32 cellular contexts compared by ENCODE assay signal in the genomic region with DNA sequence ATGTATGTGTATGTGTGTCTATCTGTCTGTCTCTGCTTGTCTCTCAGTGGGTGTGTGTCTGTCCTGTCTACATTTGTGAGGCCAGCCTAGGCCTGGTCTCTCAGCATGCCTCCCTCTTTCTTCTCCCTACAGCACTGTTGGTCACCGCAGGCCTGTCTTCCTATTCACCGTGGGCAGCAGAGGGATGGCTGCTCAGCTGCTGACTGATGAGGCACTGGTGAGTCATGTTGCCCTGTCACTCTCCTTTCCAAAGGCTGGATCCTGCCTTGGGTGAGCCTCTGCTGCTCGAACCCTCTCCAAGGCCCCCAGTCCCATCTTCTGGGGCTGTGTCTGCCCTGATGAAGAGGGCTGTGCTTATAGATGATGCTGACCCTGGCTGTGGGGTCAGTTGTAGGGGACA. TPM values are rescaled to one million over a fixed set of nuclear protein-coding genes. Genes with fewer than 3 reads are reported as not detected.
DNase-seq lines count a peak whose midpoint lies in the region; ATAC-seq, FAIRE-seq and TF ChIP-seq lines count a peak whose summit lies in the region.
"Had no signal": no experiment of that assay in that cellular context is flagged by ENCODE, and none has a peak within 500 bp of the region (broad histone marks: within the 10 kb centered on the region; RNA-seq: fewer than 3 reads in every experiment).

No MANE protein-coding gene starts in this region.

- H2AFZ ChIP-seq in HepG2 (ENCODE audit: low read length): no peak overlapping the region
- H2AFZ ChIP-seq: parathyroid adenoma had no signal

- POLR2A ChIA-PET in HepG2 (lab: Yijun Ruan, JAX): no interaction called here

- no peaks in the 10 kb centered on the region for H3K4me1 Mint-ChIP-seq in type B pancreatic cell (ENCODE audit: unreplicated experiment)

- no peaks in the 10 kb centered on the region for H3K27me3 Mint-ChIP-seq in type B pancreatic cell
- H3K27me3 Mint-ChIP-seq: activated CD4-positive, alpha-beta memory T cell treated with anti-CD3 and anti-CD28 coated beads, Interleukin-2, amount 10 ng/mL, durations not matched to agents 7 days and 5 days; activated T-helper 17 cell treated with anti-CD3 and anti-CD28 coated beads, Interleukin-2, amount 50 U/mL, for 72 hours; CD4-positive, alpha-beta memory T cell; IgD-negative memory B cell; stimulated activated naive B cell treated with anti-CD40 and anti-IgM and Interleukin-4, amounts not matched to agents 10 μg/mL and 1 μg/mL and 100 μg/mL, for 72 hours had no signal

- no peaks in the 10 kb centered on the region for H3K27me3 ChIP-seq in liver (ENCODE audit: control insufficient read depth in 4 of 4, insufficient read depth in 4 of 4, low read length in 3 of 4)
- no peaks in the 10 kb centered on the region for H3K27me3 ChIP-seq in HepG2 (ENCODE audit: control insufficient read depth in 1 of 2, insufficient read depth in 2 of 2, low read length in 2 of 2)
- H3K27me3 ChIP-seq in prostate gland (replicated peaks; ENCODE audit: insufficient read depth): no peaks in the 10 kb centered on the region
- H3K27me3 ChIP-seq: heart right ventricle, right lobe of liver, suprapubic skin had no signal

- TF ChIP-seq EP300 in HepG2 (IDR thresholded peaks at IDR 0.05; ENCODE audit: low read depth in 2 of 2, low read length in 2 of 2) (no peak), HepG2 (CRISPR knock-in tag; IDR thresholded peaks at IDR 0.05; ENCODE audit: borderline replicate concordance) (no peak)

- intact Hi-C loops in HepG2 (cut with micrococcal nuclease; ENCODE audit: unreplicated experiment): no loop called here
- intact Hi-C loops in prostate gland (cut with DNase I): no loop called here

- H3K79me2 ChIP-seq in HepG2 (ENCODE audit: insufficient read depth, low read length): no peaks in the 10 kb centered on the region

- TF ChIP-seq RAD21 in liver (IDR thresholded peaks at IDR 0.05) (no peak), HepG2 (CRISPR knock-in tag; IDR thresholded peaks at IDR 0.05) (no peak)

- no peak overlapping the region for H3K27ac ChIP-seq in liver (ENCODE audit: low read depth in 1 of 2, low read length in 2 of 2)
- no peak overlapping the region for H3K27ac ChIP-seq in HepG2 (ENCODE audit: extremely low read length, insufficient read depth, low read length)
- H3K27ac ChIP-seq in prostate gland: no peak overlapping the region
- H3K27ac ChIP-seq: heart right ventricle, parathyroid adenoma, right lobe of liver, suprapubic skin had no signal

- no peaks in the 10 kb centered on the region for H3K4me1 ChIP-seq in liver (ENCODE audit: control insufficient read depth in 4 of 4, insufficient read depth in 4 of 4, low read length in 3 of 4)
- H3K4me1 ChIP-seq in HepG2 (ENCODE audit: insufficient read depth, low read length): peaks cover 3% of the 10 kb centered on the region
- H3K4me1 ChIP-seq in prostate gland (replicated peaks): no peaks in the 10 kb centered on the region
- H3K4me1 ChIP-seq: parathyroid adenoma, right lobe of liver had no signal

- DNase-seq in HepG2 (ENCODE audit: low spot score): no peak
- peak; percentile 26 to 42 for DNase-seq in SW 1271 (lab: John Stamatoyannopoulos, UW)
- peak; percentile 7 for DNase-seq in fibroblast of mammary gland (ENCODE audit: low read depth)
- DNase-seq in activated CD4-positive, CD25-positive, alpha-beta regulatory T cell treated with anti-CD3 and anti-CD28 coated beads, Interleukin-2, amount 50 U/mL, for 72 hours: no peak
- DNase-seq in type B pancreatic cell (ENCODE audit: extremely low spot score, unreplicated experiment): no peak
- DNase-seq in prostate gland (ENCODE audit: low spot score): no peak
- no peak for DNase-seq in stimulated activated CD4-positive, alpha-beta T cell treated with anti-CD3 and anti-CD28 coated beads, Interleukin-4, amount 100 ng/mL, for 4 hours
- DNase-seq: 8988T; activated CD4-positive, alpha-beta memory T cell treated with anti-CD3 and anti-CD28 coated beads, Interleukin-2, amount 10 ng/mL, durations not matched to agents 7 days and 5 days; activated CD8-positive, alpha-beta memory T cell treated with anti-CD3 and anti-CD28 coated beads, Interleukin-2, amount 50 U/mL, for 48 hours; CD4-positive, alpha-beta memory T cell; DMS 273 treated with DMSO at 0.1 percent for 48 hours; GOT3; heart right ventricle; kidney glomerular epithelial cell; MM.1S; NCI-H1417 treated with DMSO at 0.1 percent for 48 hours; NCI-H2081 treated with DMSO at 0.1 percent for 48 hours; NCI-H345; NCI-H774; right lobe of liver; stimulated activated naive B cell treated with anti-CD40 and anti-IgM and Interleukin-4, amounts not matched to agents 10 μg/mL and 1 μg/mL and 100 μg/mL, for 72 hours had no signal

- H3K9ac ChIP-seq in liver (ENCODE audit: low read depth in 1 of 2, low read length in 2 of 2) (no peak overlapping the region), HepG2 (ENCODE audit: insufficient read depth, low read depth, low read length) (no peak overlapping the region)
- H3K9ac ChIP-seq: parathyroid adenoma had no signal

- whole genome bisulfite sequencing in liver: 93% methylated on average over 3 of the region's 3 CpGs
- WGBS in HepG2 (ENCODE audit: low lambda C conversion rate): 93% methylated on average over 3 of the region's 3 CpGs
- WGBS in prostate gland: 95% methylated on average over 3 of the region's 3 CpGs

- no peak for FAIRE-seq in HepG2 (lab: Jason Lieb, UNC)

- TF ChIP-seq POLR2A in HepG2 (IDR thresholded peaks at IDR 0.05; ENCODE audit: insufficient read depth in 1 of 2, low read depth in 2 of 2, low read length in 2 of 2) (no peak), prostate gland (IDR thresholded peaks at IDR 0.05) (no peak)

- no peak overlapping the region for H3K4me2 ChIP-seq in HepG2 (ENCODE audit: low read depth, low read length)

- H3K36me3 ChIP-seq in liver (ENCODE audit: control insufficient read depth in 4 of 4, insufficient read depth in 3 of 4, low read depth in 1 of 4, low read length in 3 of 4) (peaks cover 1 to 16% (median 5%) of the 10 kb centered on the region in 4 donors), HepG2 (replicated peaks in 1 of 2; ENCODE audit: control insufficient read depth in 1 of 2, insufficient read depth in 2 of 2, low read length in 2 of 2) (peaks cover 2 to 3% of the 10 kb centered on the region in 2 experiments; a peak in 3 of 5 replicates), prostate gland (no peaks in the 10 kb centered on the region)

- peaks cover 65% of the 10 kb centered on the region for H3K36me3 Mint-ChIP-seq in type B pancreatic cell

- no peak for ATAC-seq in HepG2
- ATAC-seq: activated CD4-positive, CD25-positive, alpha-beta regulatory T cell treated with anti-CD3 and anti-CD28 coated beads, Interleukin-2, amount 50 U/mL, for 24 hours; activated naive CD4-positive, alpha-beta T cell treated with anti-CD3 and anti-CD28 coated beads, Interleukin-2, amount 50 U/mL, for 72 hours; activated T-helper 17 cell treated with anti-CD3 and anti-CD28 coated beads, Interleukin-2, amount 50 U/mL, for 72 hours; heart right ventricle; right lobe of liver; stimulated activated naive B cell treated with anti-CD40 and anti-IgM and Interleukin-4, amounts not matched to agents 10 μg/mL and 1 μg/mL and 100 μg/mL, for 72 hours had no signal

- H3K4me3 ChIP-seq in liver (ENCODE audit: low read depth in 1 of 3, low read length in 3 of 3) (peak overlapping the region in 2 of 3 donors; percentile 47 to 56), HepG2 (replicated peaks in 1 of 3; ENCODE audit: insufficient read depth in 1 of 3, low read depth in 2 of 3, low read length in 3 of 3) (no peak overlapping the region), fibroblast of mammary gland (ENCODE audit: control insufficient read depth, low read depth, low read length) (no peak overlapping the region), prostate gland (no peak overlapping the region)
- H3K4me3 ChIP-seq: heart right ventricle, lung, right lobe of liver, suprapubic skin had no signal

- in situ Hi-C loops in HepG2 (cut with HindIII; ENCODE audit: extremely low pct_ligation_motif_present, low pct_unique_long_range_greater_than_20kb): no loop called here

- TF ChIP-seq CTCF in liver (IDR thresholded peaks at IDR 0.05; ENCODE audit: low read depth, low read length, missing input control): no peak
- TF ChIP-seq CTCF in HepG2 (CRISPR knock-in tag; IDR thresholded peaks at IDR 0.05): no peak
- no peak for TF ChIP-seq CTCF in fibroblast of mammary gland (conservative IDR thresholded peaks at IDR 0.05; ENCODE audit: control insufficient read depth, insufficient read depth, low read depth, low read length)
- TF ChIP-seq CTCF in type B pancreatic cell (conservative IDR thresholded peaks at IDR 0.05): no peak
- no peak for TF ChIP-seq CTCF in prostate gland (IDR thresholded peaks at IDR 0.05)

- peaks cover 27% of the 10 kb centered on the region for H3K9me3 Mint-ChIP-seq in type B pancreatic cell

- CTCF ChIA-PET in HepG2 (lab: Yijun Ruan, JAX; ENCODE audit: low intra/inter-chr PET ratio, low total read pairs): no interaction called here

- no peak overlapping the region for H3K4me3 Mint-ChIP-seq in type B pancreatic cell
- H3K4me3 Mint-ChIP-seq: activated CD4-positive, alpha-beta memory T cell treated with anti-CD3 and anti-CD28 coated beads, Interleukin-2, amount 10 ng/mL, durations not matched to agents 7 days and 5 days; activated T-helper 17 cell treated with anti-CD3 and anti-CD28 coated beads, Interleukin-2, amount 50 U/mL, for 72 hours; stimulated activated naive B cell treated with anti-CD40 and anti-IgM and Interleukin-4, amounts not matched to agents 10 μg/mL and 1 μg/mL and 100 μg/mL, for 72 hours; T-helper 1 cell treated with Interleukin-12 subunit alpha and Interleukin-12 subunit beta and Interleukin-4 antibody, amounts not matched to agents 30 μg/mL and 1 μg/mL, for 36 hours had no signal

- no peaks in the 10 kb centered on the region for H4K20me1 ChIP-seq in HepG2 (ENCODE audit: insufficient read depth, low read length)

- H3K27ac Mint-ChIP-seq in type B pancreatic cell: no peak overlapping the region
- H3K27ac Mint-ChIP-seq: activated CD4-positive, alpha-beta memory T cell treated with anti-CD3 and anti-CD28 coated beads, Interleukin-2, amount 10 ng/mL, durations not matched to agents 7 days and 5 days; activated naive CD4-positive, alpha-beta T cell treated with anti-CD3 and anti-CD28 coated beads, Interleukin-2, amount 50 U/mL, for 72 hours; activated T-helper 17 cell treated with anti-CD3 and anti-CD28 coated beads, Interleukin-2, amount 50 U/mL, for 72 hours; CD4-positive, alpha-beta memory T cell; IgD-negative memory B cell; stimulated activated naive B cell treated with anti-CD40 and anti-IgM and Interleukin-4, amounts not matched to agents 10 μg/mL and 1 μg/mL and 100 μg/mL, for 72 hours; T-helper 1 cell treated with Interleukin-12 subunit alpha and Interleukin-12 subunit beta and Interleukin-4 antibody, amounts not matched to agents 30 μg/mL and 1 μg/mL, for 36 hours had no signal

- H3K9me3 ChIP-seq in liver (ENCODE audit: control insufficient read depth in 4 of 4, low read length in 3 of 4): peaks cover 21 to 55% (median 38%) of the 10 kb centered on the region in 4 donors
- H3K9me3 ChIP-seq in HepG2 (ENCODE audit: low read length): peaks cover 28% of the 10 kb centered on the region
- no peaks in the 10 kb centered on the region for H3K9me3 ChIP-seq in prostate gland

- no TSS peak for BruUV-seq in HepG2 (replicated peaks; lab: Mats Ljungman, UMichigan)

RNA-seq across cellular contexts. Expression of a gene that starts 6.3 kb away (rescaled TPM):
- total RNA-seq in liver (1 to 10 TPM; 2.2 to 3.4 TPM), HepG2 (2016; rRNA removed; fragmentation: Illumina TruSeq; extraction: Trizol) (4.4 and 5.8 TPM in 2 replicates), type B pancreatic cell (ENCODE audit: low replicate concordance) (10.4 and 15.8 TPM in 2 replicates), prostate gland (10 to 100 TPM; 10.3 to 19.7 TPM)
- polyA plus RNA-seq in liver (1 to 10 TPM in 1 of 2 donors, under 1 TPM in 1; 0.46 to 1.4 TPM), HepG2 (2011; rRNA removed) (2.2 and 3.2 TPM in 2 replicates)
- total RNA-seq in HepG2 (2016; cell fraction: cytosol; rRNA removed; fragmentation: Illumina TruSeq; extraction: Trizol; ENCODE audit: low read depth): 2.2 and 3.3 TPM in 2 replicates
- 4.4 and 4.6 TPM in 2 replicates for total RNA-seq in HepG2 (2016; cell fraction: insoluble cytoplasmic fraction; rRNA removed; fragmentation: Illumina TruSeq; extraction: Trizol)
- 6.2 and 6.5 TPM in 2 replicates for total RNA-seq in HepG2 (2016; cell fraction: membrane; rRNA removed; fragmentation: Illumina TruSeq; extraction: Trizol)
- 3.7 and 4.3 TPM in 2 replicates for total RNA-seq in HepG2 (2016; cell fraction: nucleus; rRNA removed; fragmentation: Illumina TruSeq; extraction: Trizol)
- 2.3 and 2.8 TPM in 2 replicates for polyA plus RNA-seq in HepG2 (2011; cell fraction: cytosol; rRNA removed)
- polyA plus RNA-seq in HepG2 (2011; cell fraction: nucleus; rRNA removed): 4.6 and 4.7 TPM in 2 replicates
- 1.5 and 2.0 TPM in 2 replicates for polyA plus RNA-seq in HepG2 (2012)
- 2.9 and 3.4 TPM in 2 replicates for polyA plus RNA-seq in HepG2 (2016; cell fraction: cytosol; fragmentation: Illumina TruSeq; extraction: Trizol; ENCODE audit: low read depth)
- 3.5 and 3.9 TPM in 2 replicates for polyA plus RNA-seq in HepG2 (2016; cell fraction: insoluble cytoplasmic fraction; fragmentation: Illumina TruSeq; extraction: Trizol; ENCODE audit: low read depth)
- polyA plus RNA-seq in HepG2 (2016; cell fraction: membrane; fragmentation: Illumina TruSeq; extraction: Trizol; ENCODE audit: low read depth): 4.7 and 4.8 TPM in 2 replicates
- 3.1 and 3.3 TPM in 2 replicates for polyA plus RNA-seq in HepG2 (2016; cell fraction: nucleus; fragmentation: Illumina TruSeq; extraction: Trizol; ENCODE audit: insufficient read depth, low read depth)
- polyA minus RNA-seq in HepG2 (2011; rRNA and poly(A)+ RNA removed; ENCODE audit: low replicate concordance): 4.3 and 8.0 TPM in 2 replicates
- 1.8 and 2.3 TPM in 2 replicates for polyA minus RNA-seq in HepG2 (2011; cell fraction: cytosol; rRNA and poly(A)+ RNA removed)
- 8.1 and 9.6 TPM in 2 replicates for polyA minus RNA-seq in HepG2 (2011; cell fraction: nucleus; rRNA and poly(A)+ RNA removed)

RNA-seq across cellular contexts. Expression of a gene that starts 34.1 kb away (rescaled TPM):
- total RNA-seq in liver: 1 to 10 TPM; 1.8 to 2.8 TPM
- polyA plus RNA-seq in liver: 1 to 10 TPM in 1 of 2 donors, under 1 TPM in 1; 0.95 to 1.3 TPM
- total RNA-seq in HepG2 (2016; rRNA removed; fragmentation: Illumina TruSeq; extraction: Trizol): not detected in 2 replicates
- total RNA-seq in HepG2 (2016; cell fraction: cytosol; rRNA removed; fragmentation: Illumina TruSeq; extraction: Trizol; ENCODE audit: low read depth): not detected in 2 replicates
- not detected in 2 replicates for total RNA-seq in HepG2 (2016; cell fraction: insoluble cytoplasmic fraction; rRNA removed; fragmentation: Illumina TruSeq; extraction: Trizol)
- total RNA-seq in HepG2 (2016; cell fraction: membrane; rRNA removed; fragmentation: Illumina TruSeq; extraction: Trizol): not detected in 2 replicates
- not detected in 2 replicates for total RNA-seq in HepG2 (2016; cell fraction: nucleus; rRNA removed; fragmentation: Illumina TruSeq; extraction: Trizol)
- polyA plus RNA-seq in HepG2 (2011; rRNA removed): not detected in 2 replicates
- polyA plus RNA-seq in HepG2 (2011; cell fraction: cytosol; rRNA removed): not detected in 2 replicates
- not detected in 2 replicates for polyA plus RNA-seq in HepG2 (2011; cell fraction: nucleus; rRNA removed)
- polyA plus RNA-seq in HepG2 (2012): not detected in 2 replicates
- not detected in 2 replicates for polyA plus RNA-seq in HepG2 (2016; cell fraction: cytosol; fragmentation: Illumina TruSeq; extraction: Trizol; ENCODE audit: low read depth)
- not detected in 2 replicates for polyA plus RNA-seq in HepG2 (2016; cell fraction: insoluble cytoplasmic fraction; fragmentation: Illumina TruSeq; extraction: Trizol; ENCODE audit: low read depth)
- not detected in 2 replicates for polyA plus RNA-seq in HepG2 (2016; cell fraction: membrane; fragmentation: Illumina TruSeq; extraction: Trizol; ENCODE audit: low read depth)
- not detected in 2 replicates for polyA plus RNA-seq in HepG2 (2016; cell fraction: nucleus; fragmentation: Illumina TruSeq; extraction: Trizol; ENCODE audit: insufficient read depth, low read depth)
- polyA minus RNA-seq in HepG2 (2011; rRNA and poly(A)+ RNA removed; ENCODE audit: low replicate concordance): 0.06 TPM in 1 of 2 replicates, not detected in the other
- not detected in 2 replicates for polyA minus RNA-seq in HepG2 (2011; cell fraction: cytosol; rRNA and poly(A)+ RNA removed)
- polyA minus RNA-seq in HepG2 (2011; cell fraction: nucleus; rRNA and poly(A)+ RNA removed): 0.12 TPM in 1 of 2 replicates, not detected in the other
- total RNA-seq in type B pancreatic cell (ENCODE audit: low replicate concordance): 5.1 and 6.5 TPM in 2 replicates
- total RNA-seq in prostate gland: 1 to 10 TPM; 5.7 to 6.3 TPM

RNA-seq across cellular contexts. Expression of a gene that starts 41.6 kb away (rescaled TPM):
- total RNA-seq in liver: under 1 TPM in 1 of 2 donors, not detected in 1; 0.28 TPM
- polyA plus RNA-seq in liver: not detected
- 0.49 and 0.53 TPM in 2 replicates for total RNA-seq in HepG2 (2016; rRNA removed; fragmentation: Illumina TruSeq; extraction: Trizol)
- total RNA-seq in HepG2 (2016; cell fraction: cytosol; rRNA removed; fragmentation: Illumina TruSeq; extraction: Trizol; ENCODE audit: low read depth): not detected in 2 replicates
- total RNA-seq in HepG2 (2016; cell fraction: insoluble cytoplasmic fraction; rRNA removed; fragmentation: Illumina TruSeq; extraction: Trizol): 0.28 and 0.42 TPM in 2 replicates
- total RNA-seq in HepG2 (2016; cell fraction: membrane; rRNA removed; fragmentation: Illumina TruSeq; extraction: Trizol): 0.22 and 0.28 TPM in 2 replicates
- total RNA-seq in HepG2 (2016; cell fraction: nucleus; rRNA removed; fragmentation: Illumina TruSeq; extraction: Trizol): 0.60 and 0.75 TPM in 2 replicates
- 0.16 and 0.21 TPM in 2 replicates for polyA plus RNA-seq in HepG2 (2011; rRNA removed)
- 0.21 TPM in 1 of 2 replicates, not detected in the other for polyA plus RNA-seq in HepG2 (2011; cell fraction: cytosol; rRNA removed)
- polyA plus RNA-seq in HepG2 (2011; cell fraction: nucleus; rRNA removed): 0.59 TPM in 1 of 2 replicates, not detected in the other
- 0.27 and 0.55 TPM in 2 replicates for polyA plus RNA-seq in HepG2 (2012)
- polyA plus RNA-seq in HepG2 (2016; cell fraction: cytosol; fragmentation: Illumina TruSeq; extraction: Trizol; ENCODE audit: low read depth): 0.32 TPM in 1 of 2 replicates, not detected in the other
- 0.54 and 0.95 TPM in 2 replicates for polyA plus RNA-seq in HepG2 (2016; cell fraction: insoluble cytoplasmic fraction; fragmentation: Illumina TruSeq; extraction: Trizol; ENCODE audit: low read depth)
- polyA plus RNA-seq in HepG2 (2016; cell fraction: membrane; fragmentation: Illumina TruSeq; extraction: Trizol; ENCODE audit: low read depth): 0.35 TPM in 1 of 2 replicates, not detected in the other
- 1.1 and 2.3 TPM in 2 replicates for polyA plus RNA-seq in HepG2 (2016; cell fraction: nucleus; fragmentation: Illumina TruSeq; extraction: Trizol; ENCODE audit: insufficient read depth, low read depth)
- not detected in 2 replicates for polyA minus RNA-seq in HepG2 (2011; rRNA and poly(A)+ RNA removed; ENCODE audit: low replicate concordance)
- polyA minus RNA-seq in HepG2 (2011; cell fraction: cytosol; rRNA and poly(A)+ RNA removed): not detected in 2 replicates
- polyA minus RNA-seq in HepG2 (2011; cell fraction: nucleus; rRNA and poly(A)+ RNA removed): not detected in 2 replicates
- 0.43 and 1.1 TPM in 2 replicates for total RNA-seq in type B pancreatic cell (ENCODE audit: low replicate concordance)
- total RNA-seq in prostate gland: not detected
- total RNA-seq: activated T-helper 17 cell treated with anti-CD3 and anti-CD28 coated beads, Interleukin-2, amount 50 U/mL, for 72 hours; CD4-positive, alpha-beta memory T cell; epithelial cell of proximal tubule; right lobe of liver had no signal
- polyA plus RNA-seq: CD4-positive, alpha-beta memory T cell; IgD-negative memory B cell had no signal

Comparison
In these comparisons a context has a peak if more than half of its experiments do, and no peak if none do; other contexts are left out.
1. H3K4me3 ChIP-seq: peak in liver (2 of 3); none in HepG2 (0 of 3), fibroblast of mammary gland (single experiment) and prostate gland (0 of 2).
2. DNase-seq: peak in SW 1271 (2 of 2) and fibroblast of mammary gland (single experiment); none in HepG2 (single experiment), activated CD4-positive, CD25-positive, alpha-beta regulatory T cell treated with anti-CD3 and anti-CD28 coated beads, Interleukin-2, amount 50 U/mL, for 72 hours (single experiment), type B pancreatic cell (single experiment), prostate gland (single experiment) and stimulated activated CD4-positive, alpha-beta T cell treated with anti-CD3 and anti-CD28 coated beads, Interleukin-4, amount 100 ng/mL, for 4 hours (0 of 2).